ENCODE assay signal across 17 cellular contexts in genomic region chr3:123039178-123039577, GRCh38. TPM values are rescaled to one million over a fixed set of nuclear protein-coding genes. Genes with fewer than 3 reads are reported as not detected.
A peak's percentile ranks its signal among the peaks of the same experiment; 100 is the strongest.
DNase-seq lines count a peak whose midpoint lies in the region.
"Had no signal": no experiment of that assay in that cellular context is flagged by ENCODE, and none has a peak within 500 bp of the region (broad histone marks: within the 10 kb centered on the region; RNA-seq: fewer than 3 reads in every experiment).

No MANE protein-coding gene starts in this region.

- H4K12ac ChIP-seq in trophoblast cell (ENCODE audit: low read depth, low read length) = no peak overlapping the region

- no peak overlapping the region for H3K9ac ChIP-seq in trophoblast cell (ENCODE audit: low read length)
- H3K9ac ChIP-seq: BLaER1 treated with 17β-estradiol and CSF1 and Interleukin-3, amounts not matched to agents 10 nM and 100 nM; SK-N-SH had no signal

- H3K36me3 ChIP-seq in trophoblast cell (ENCODE audit: control insufficient read depth in 1 of 2, insufficient read depth in 2 of 2, low read length in 2 of 2) = no peaks in the 10 kb centered on the region
- H3K36me3 ChIP-seq: BLaER1 treated with 17β-estradiol and CSF1 and Interleukin-3, amounts not matched to agents 10 nM and 100 nM had no signal

- no CpG with 5 or more reads among the region's 3 CpGs for WGBS in trophoblast cell (ENCODE audit: extremely low coverage, insufficient coverage, insufficient read length)

- H4K8ac ChIP-seq in trophoblast cell (ENCODE audit: low read depth, low read length) = peak overlapping the region; percentile 26

- H2BK12ac ChIP-seq in trophoblast cell (ENCODE audit: low read length) = peak overlapping the region; percentile 77

- no peak overlapping the region for H2AFZ ChIP-seq in trophoblast cell (ENCODE audit: insufficient read depth, low read length, poor library complexity)
- H2AFZ ChIP-seq: PC-9 had no signal

- peak overlapping the region; percentile 87 for H2BK120ac ChIP-seq in trophoblast cell (ENCODE audit: insufficient read depth, low read length, poor library complexity)

- H3K4me1 ChIP-seq in trophoblast cell (ENCODE audit: control insufficient read depth in 1 of 2, insufficient read depth in 2 of 2, low read length in 2 of 2) = peaks cover 5 to 7% of the 10 kb centered on the region in 2 experiments
- H3K4me1 ChIP-seq: BLaER1 treated with 17β-estradiol and CSF1 and Interleukin-3, amounts not matched to agents 10 nM and 100 nM had no signal

- no peak overlapping the region for H3K18ac ChIP-seq in trophoblast cell (ENCODE audit: low read length)

- no peak overlapping the region for H3K23ac ChIP-seq in trophoblast cell (ENCODE audit: low read length)

- no peak overlapping the region for H3K27ac ChIP-seq in trophoblast cell (ENCODE audit: low read depth, low read length)
- H3K27ac ChIP-seq: 22Rv1; BLaER1 treated with 17β-estradiol and CSF1 and Interleukin-3, amounts not matched to agents 10 nM and 100 nM; PC-9 had no signal

- H3K4me3 ChIP-seq in trophoblast cell (ENCODE audit: low read depth, low read length) = no peak overlapping the region
- H3K4me3 ChIP-seq: BLaER1 treated with 17β-estradiol and CSF1 and Interleukin-3, amounts not matched to agents 10 nM and 100 nM; PC-9 had no signal

- H3K27me3 ChIP-seq in trophoblast cell (ENCODE audit: insufficient read depth, low read length) = no peaks in the 10 kb centered on the region

- peak overlapping the region; percentile 70 for H4K91ac ChIP-seq in trophoblast cell (ENCODE audit: low read depth, low read length)

- no peaks in the 10 kb centered on the region for H3K9me3 ChIP-seq in trophoblast cell (ENCODE audit: insufficient read depth, low read depth, low read length)
- H3K9me3 ChIP-seq: BLaER1 treated with 17β-estradiol and CSF1 and Interleukin-3, amounts not matched to agents 10 nM and 100 nM; SK-N-SH had no signal

- DNase-seq in DMS153 (lab: John Stamatoyannopoulos, UW) (peak; percentile 27), DMS153 treated with DMSO at 0.1 percent for 48 hours (lab: John Stamatoyannopoulos, UW; ENCODE audit: unreplicated experiment) (no peak), NCI-H146 (lab: John Stamatoyannopoulos, UW) (peak; percentile 61), RPMI8226 (peak; percentile 23), trophoblast cell (no peak), NK-92 (lab: John Stamatoyannopoulos, UW; ENCODE audit: unreplicated experiment) (no peak), T-helper 2 cell (no peak), HUDEP-2 (lab: John Stamatoyannopoulos, UW; ENCODE audit: unreplicated experiment in 76 of 76) (no peak)
- DNase-seq: H9, MM.1S, NCI-H1436, NCI-H524, PC-9, SK-N-SH, T-helper 1 cell had no signal

- no peak overlapping the region for H3K4ac ChIP-seq in trophoblast cell (ENCODE audit: low read depth, low read length)

- H3K4me2 ChIP-seq in trophoblast cell (ENCODE audit: low read length) = no peak overlapping the region
- H3K4me2 ChIP-seq: BLaER1 treated with 17β-estradiol and CSF1 and Interleukin-3, amounts not matched to agents 10 nM and 100 nM; PC-9; SK-N-SH had no signal

- no peak overlapping the region for H2AK5ac ChIP-seq in trophoblast cell (ENCODE audit: low read length)

- peaks cover 11% of the 10 kb centered on the region for H3K79me1 ChIP-seq in trophoblast cell (ENCODE audit: low read length)

- no peak overlapping the region for H2BK5ac ChIP-seq in trophoblast cell (ENCODE audit: low read depth, low read length, poor library complexity)

- no peak overlapping the region for H3K14ac ChIP-seq in trophoblast cell (ENCODE audit: low read length)

- no peaks in the 10 kb centered on the region for H3K79me2 ChIP-seq in trophoblast cell (ENCODE audit: control insufficient read depth, insufficient read depth, low read length, poor library complexity)

RNA-seq across cellular contexts. Expression of gene SEMA5B, which starts 11.6 kb away (rescaled TPM):
- 8.9 and 9.2 TPM in 2 replicates for polyA plus RNA-seq in trophoblast cell (2013)

RNA-seq across cellular contexts. Expression of gene PDIA5, which starts 27.6 kb away (rescaled TPM):
- 77.0 and 78.2 TPM in 2 replicates for polyA plus RNA-seq in trophoblast cell (2013)

Comparison
In these comparisons a context has a peak if more than half of its experiments do, and no peak if none do; other contexts are left out.
1. DNase-seq: peak in DMS153 (single experiment), NCI-H146 (single experiment) and RPMI8226 (single experiment); none in DMS153 treated with DMSO at 0.1 percent for 48 hours (single experiment), trophoblast cell (0 of 2), NK-92 (single experiment), T-helper 2 cell (0 of 5) and HUDEP-2 (0 of 76).